In genomic region chr16:69804283-69804682, GRCh38 we compare ENCODE assay signal across 16 cellular contexts. TPM values are rescaled to one million over a fixed set of nuclear protein-coding genes. Genes with fewer than 3 reads are reported as not detected.
DNase-seq lines count a peak whose midpoint lies in the region; TF ChIP-seq lines count a peak whose summit lies in the region.
"Had no signal": no experiment of that assay in that cellular context is flagged by ENCODE, and none has a peak within 500 bp of the region (broad histone marks: within the 10 kb centered on the region; RNA-seq: fewer than 3 reads in every experiment).

No MANE protein-coding gene starts in this region.

- H3K27ac ChIP-seq in vagina = peak overlapping the region; percentile 9
- H3K27ac ChIP-seq: Peyer's patch, SJSA1 had no signal

- no peak overlapping the region for H3K4me3 ChIP-seq in adipocyte (ENCODE audit: low read length)
- H3K4me3 ChIP-seq in vagina = no peak overlapping the region
- no peak overlapping the region for H3K4me3 ChIP-seq in Caco-2 (ENCODE audit: low read depth, low read length)
- H3K4me3 ChIP-seq: Peyer's patch, SJSA1 had no signal

- no peak for TF ChIP-seq POLR2A in vagina (IDR thresholded peaks at IDR 0.05)

- intact Hi-C loops in vagina (cut with DNase I) = no loop called here
- intact Hi-C loops in Caco-2 (cut with micrococcal nuclease; ENCODE audit: unreplicated experiment) = no loop called here

- BruUV-seq in Caco-2 (replicated peaks; lab: Mats Ljungman, UMichigan) = no TSS peak

- no peaks in the 10 kb centered on the region for H3K9me3 Mint-ChIP-seq in Caco-2 (ENCODE audit: unreplicated experiment)

- TF ChIP-seq CTCF in vagina (IDR thresholded peaks at IDR 0.05) (no peak), Caco-2 (IDR thresholded peaks at IDR 0.05; ENCODE audit: insufficient read depth in 1 of 2, low read depth in 1 of 2, low read length in 1 of 2, severe bottlenecking in 1 of 2, unreplicated experiment in 1 of 2) (no peak)

- H3K4me1 ChIP-seq in adipocyte (ENCODE audit: control insufficient read depth, insufficient read depth, low read length) (peaks cover 10% of the 10 kb centered on the region), vagina (no peaks in the 10 kb centered on the region), Caco-2 (no peaks in the 10 kb centered on the region)
- H3K4me1 ChIP-seq: Peyer's patch had no signal

- H3K36me3 ChIP-seq in adipocyte (ENCODE audit: control insufficient read depth, insufficient read depth, low read length, severe bottlenecking) (peaks cover 11% of the 10 kb centered on the region), vagina (peaks cover 0 to 7% of the 10 kb centered on the region in 2 donors), Caco-2 (ENCODE audit: control insufficient read depth, insufficient read depth, low read length) (no peaks in the 10 kb centered on the region)

- H3K4me1 Mint-ChIP-seq in Caco-2 (ENCODE audit: low read depth, unreplicated experiment) = no peaks in the 10 kb centered on the region
- H3K4me1 Mint-ChIP-seq: B cell had no signal

- peaks cover 7% of the 10 kb centered on the region for H3K36me3 Mint-ChIP-seq in Caco-2 (ENCODE audit: insufficient read depth, unreplicated experiment)

- no peaks in the 10 kb centered on the region for H3K9me3 ChIP-seq in adipocyte (ENCODE audit: control insufficient read depth, low read length)
- H3K9me3 ChIP-seq in vagina = no peaks in the 10 kb centered on the region
- H3K9me3 ChIP-seq in Caco-2 = no peaks in the 10 kb centered on the region
- H3K9me3 ChIP-seq: Peyer's patch, SJSA1 had no signal

- CTCF ChIA-PET in Caco-2 (lab: Charles Lee) = interaction anchor here (0.9 kb wide), 1 partner anchor 8 kb away, joined by 3 read pairs; no protein-coding TSS in a partner anchor

- DNase-seq in GM03348 (ENCODE audit: low spot score) (peak; percentile 54), adipocyte (ENCODE audit: low read depth) (peak; percentile 51), fibroblast of the conjunctiva (ENCODE audit: low read depth) (peak; percentile 33), vagina (ENCODE audit: extremely low spot score in 2 of 2) (no peak), OCI-M2 (lab: John Stamatoyannopoulos, UW; ENCODE audit: unreplicated experiment) (no peak), Caco-2 (no peak), DMS 273 (lab: John Stamatoyannopoulos, UW; ENCODE audit: unreplicated experiment) (no peak)
- DNase-seq: ACHN, DMS153, GDM1, KBM-7, MV-4-11, NCI-H1694 treated with DMSO at 0.1 percent for 48 hours had no signal

- no peak overlapping the region for H3K27ac Mint-ChIP-seq in Caco-2 (ENCODE audit: unreplicated experiment)
- H3K27ac Mint-ChIP-seq: B cell had no signal

- POLR2A ChIA-PET in Caco-2 (lab: Charles Lee) = no interaction called here

- no peak overlapping the region for H3K9ac ChIP-seq in adipocyte (ENCODE audit: low read length)

- H3K27me3 Mint-ChIP-seq in Caco-2 (ENCODE audit: insufficient read depth, unreplicated experiment) = no peaks in the 10 kb centered on the region
- H3K27me3 Mint-ChIP-seq: B cell had no signal

- no peak overlapping the region for H3K4me3 Mint-ChIP-seq in Caco-2 (ENCODE audit: unreplicated experiment)
- H3K4me3 Mint-ChIP-seq: B cell had no signal

- no peaks in the 10 kb centered on the region for H3K27me3 ChIP-seq in adipocyte (replicated peaks; ENCODE audit: control insufficient read depth, insufficient read depth, low read length)
- no peaks in the 10 kb centered on the region for H3K27me3 ChIP-seq in vagina
- no peaks in the 10 kb centered on the region for H3K27me3 ChIP-seq in Caco-2 (replicated peaks; ENCODE audit: control insufficient read depth, insufficient read depth, low read length)
- H3K27me3 ChIP-seq: Peyer's patch, SJSA1 had no signal

RNA-seq across cellular contexts. Expression of gene WWP2, which starts 42.2 kb away (rescaled TPM):
- 26.0 TPM for total RNA-seq in vagina
- total RNA-seq in Caco-2 (2022) = 39.7 and 43.9 TPM in 2 replicates

RNA-seq across cellular contexts. Expression of gene NOB1, which starts 49.6 kb away (rescaled TPM):
- total RNA-seq in vagina (67.0 TPM), Caco-2 (2022) (115 and 120 TPM in 2 replicates)

Comparison
In these comparisons a context has a peak if more than half of its experiments do, and no peak if none do; other contexts are left out.
1. DNase-seq: peak in GM03348 (single experiment), adipocyte (single experiment) and fibroblast of the conjunctiva (single experiment); none in vagina (0 of 2), OCI-M2 (single experiment), Caco-2 (0 of 2) and DMS 273 (single experiment).